In the genomic region with DNA sequence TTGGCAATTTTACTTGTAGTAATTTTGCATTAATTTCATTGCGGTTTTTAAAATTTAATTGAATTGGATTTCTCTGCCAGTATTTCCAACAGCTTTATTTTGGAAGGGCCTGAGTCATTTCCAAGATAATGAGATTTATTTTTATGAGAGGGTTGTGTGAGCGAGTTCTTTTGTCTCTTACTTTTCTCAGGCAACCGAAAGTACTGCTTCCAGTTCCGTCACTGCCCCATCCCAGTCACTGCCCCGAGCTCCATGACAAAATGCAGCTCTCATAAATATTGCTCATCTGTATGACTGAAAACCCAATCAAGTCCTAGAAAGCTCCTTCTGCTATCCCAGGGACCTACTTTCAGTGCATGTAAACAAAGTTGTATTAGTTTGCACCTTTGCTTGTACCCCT, we compare ENCODE assay signal across 35 cellular contexts.
"Had no signal": no experiment of that assay in that cellular context is flagged by ENCODE, and none has a peak within 500 bp of the region (broad histone marks: within the 10 kb centered on the region; RNA-seq: fewer than 3 reads in every experiment).

No MANE protein-coding gene starts in this region.

- FAIRE-seq: astrocyte had no signal

- H3K9me3 ChIP-seq: body of pancreas, breast epithelium, Peyer's patch had no signal

- H3K27ac ChIP-seq: adrenal gland, body of pancreas, breast epithelium, Peyer's patch had no signal

- ATAC-seq: activated CD4-positive, alpha-beta T cell treated with anti-CD3 and anti-CD28 coated beads for 36 hours; activated CD4-positive, CD25-positive, alpha-beta regulatory T cell treated with anti-CD3 and anti-CD28 coated beads, Interleukin-2, amount 50 U/mL, for 24 hours; activated CD8-positive, alpha-beta T cell treated with anti-CD3 and anti-CD28 coated beads, Interleukin-2, amount 10 ng/mL, durations not matched to agents 7 days and 5 days; activated naive CD4-positive, alpha-beta T cell treated with anti-CD3 and anti-CD28 coated beads, Interleukin-2, amount 50 U/mL, for 72 hours; body of pancreas; PC-3; WTC11 had no signal

- H3K36me3 ChIP-seq: adrenal gland, breast epithelium, Peyer's patch had no signal

- DNase-seq: activated CD4-positive, alpha-beta T cell treated with anti-CD3 and anti-CD28 coated beads for 36 hours; activated CD4-positive, alpha-beta T cell treated with anti-CD3 and anti-CD28 coated beads, Interleukin-2, amount 10 ng/mL, durations not matched to agents 7 days and 5 days; activated CD4-positive, alpha-beta T cell treated with anti-CD3 and anti-CD28 coated beads, Interleukin-2, amount 50 U/mL, for 48 hours; activated CD8-positive, alpha-beta T cell treated with anti-CD3 and anti-CD28 coated beads, Interleukin-2, amount 10 ng/mL, durations not matched to agents 7 days and 5 days; activated gamma-delta T cell; activated naive CD4-positive, alpha-beta T cell treated with anti-CD3 and anti-CD28 coated beads for 36 hours; activated T-cell treated with anti-CD3 and anti-CD28 coated beads, Interleukin-2, amount 50 U/mL, for 24 hours; adrenal gland; body of pancreas; Kasumi-1; KG1; MM.1S; MV-4-11; NCI-H1092; NCI-H1436 treated with DMSO at 0.1 percent for 48 hours; NCI-H1694 treated with DMSO at 0.1 percent for 48 hours; NCI-H2029 treated with DMSO at 0.1 percent for 48 hours; NCI-H2107; NCI-H2171; NCI-H2227 treated with DMSO at 0.1 percent for 48 hours; NCI-H446; NCI-H510A treated with DMSO at 0.1 percent for 48 hours; NCI-H526 treated with DMSO at 0.1 percent for 48 hours; NCI-H774; NK-92 treated with Interleukin-12 subunit alpha and Interleukin-12 subunit beta, amount 100 ng/mL, for 24 hours; PC-3; Peyer's patch; RPMI8226; SIG-M5; T1000 had no signal

- H3K27me3 ChIP-seq: adrenal gland, body of pancreas, breast epithelium, Peyer's patch had no signal

- H3K4me3 ChIP-seq: adrenal gland, body of pancreas, breast epithelium, Peyer's patch had no signal

- H3K4me1 ChIP-seq: adrenal gland, body of pancreas, breast epithelium, Peyer's patch had no signal
